In genomic region chr20:51720854-51721253, GRCh38 we compare ENCODE assay signal across 26 cellular contexts. TPM values are rescaled to one million over a fixed set of nuclear protein-coding genes. Genes with fewer than 3 reads are reported as not detected.
DNase-seq lines count a peak whose midpoint lies in the region; ATAC-seq, FAIRE-seq and TF ChIP-seq lines count a peak whose summit lies in the region.
"Had no signal": no experiment of that assay in that cellular context is flagged by ENCODE, and none has a peak within 500 bp of the region (broad histone marks: within the 10 kb centered on the region; RNA-seq: fewer than 3 reads in every experiment).

No MANE protein-coding gene starts in this region.

- TF ChIP-seq RAD21 in HepG2 (CRISPR knock-in tag; IDR thresholded peaks at IDR 0.05), result no peak

- TF ChIP-seq CTCF in HepG2 (CRISPR knock-in tag; IDR thresholded peaks at IDR 0.05) (no peak), right lobe of liver (IDR thresholded peaks at IDR 0.05) (no peak)

- no peaks in the 10 kb centered on the region for H3K79me2 ChIP-seq in HepG2 (ENCODE audit: insufficient read depth, low read length)

- H3K4me3 ChIP-seq in HepG2 (replicated peaks in 1 of 3; ENCODE audit: insufficient read depth in 1 of 3, low read depth in 2 of 3, low read length in 3 of 3) (no peak overlapping the region), right lobe of liver (no peak overlapping the region)
- H3K4me3 ChIP-seq: neural progenitor cell, right atrium auricular region, SJCRH30, smooth muscle cell, stomach had no signal

- POLR2A ChIA-PET in HepG2 (lab: Yijun Ruan, JAX), result no interaction called here

- in situ Hi-C loops in HepG2 (cut with HindIII; ENCODE audit: extremely low pct_ligation_motif_present, low pct_unique_long_range_greater_than_20kb), result no loop called here

- H3K4me2 ChIP-seq in HepG2 (ENCODE audit: low read depth, low read length), result no peak overlapping the region
- H3K4me2 ChIP-seq: neural progenitor cell, smooth muscle cell had no signal

- DNase-seq in HepG2 (ENCODE audit: low spot score), result no peak
- no peak for DNase-seq in right lobe of liver
- DNase-seq in NCI-H2171 treated with DMSO at 0.1 percent for 48 hours (lab: John Stamatoyannopoulos, UW), result peak; percentile 93
- DNase-seq in cerebellum (ENCODE audit: low spot score), result peak; percentile 37
- no peak for DNase-seq in pons (ENCODE audit: low spot score)
- DNase-seq in SKM-1 treated with dmso at 0.1 percent for 144 hours (lab: John Stamatoyannopoulos, UW; ENCODE audit: unreplicated experiment), result no peak
- DNase-seq: activated B cell treated with CpG ODN at 0.5 μM for 24 hours; activated naive CD4-positive, alpha-beta T cell treated with Interleukin-2 at 50 U/mL for 16 hours; activated T-cell treated with anti-CD3 and anti-CD28 coated beads, Interleukin-2, amount 50 U/mL, for 24 hours; central memory CD4-positive, alpha-beta T cell; DMS153; endodermal cell; H7; mesendoderm; NCI-H2029 treated with DMSO at 0.1 percent for 48 hours; NCI-H446 treated with DMSO at 0.1 percent for 48 hours; SJCRH30; stomach; T-cell had no signal

- H3K4me1 ChIP-seq in HepG2 (ENCODE audit: insufficient read depth, low read length), result peaks cover 41% of the 10 kb centered on the region
- no peaks in the 10 kb centered on the region for H3K4me1 ChIP-seq in right lobe of liver
- H3K4me1 ChIP-seq: right atrium auricular region, SJCRH30 had no signal

- TF ChIP-seq EP300 in HepG2 (IDR thresholded peaks at IDR 0.05; ENCODE audit: low read depth in 2 of 2, low read length in 2 of 2) (no peak), HepG2 (CRISPR knock-in tag; IDR thresholded peaks at IDR 0.05; ENCODE audit: borderline replicate concordance) (no peak)

- H4K20me1 ChIP-seq in HepG2 (ENCODE audit: insufficient read depth, low read length), result no peaks in the 10 kb centered on the region

- FAIRE-seq in HepG2 (lab: Jason Lieb, UNC), result no peak
- FAIRE-seq: GM12891 had no signal

- CTCF ChIA-PET in HepG2 (lab: Yijun Ruan, JAX; ENCODE audit: low intra/inter-chr PET ratio, low total read pairs), result no interaction called here

- H3K36me3 ChIP-seq in HepG2 (replicated peaks in 1 of 2; ENCODE audit: control insufficient read depth in 1 of 2, insufficient read depth in 2 of 2, low read length in 2 of 2) (peaks cover 0 to 2% of the 10 kb centered on the region in 2 experiments; a peak in 1 of 5 replicates), right lobe of liver (no peaks in the 10 kb centered on the region)
- H3K36me3 ChIP-seq: neural progenitor cell, right atrium auricular region, SJCRH30 had no signal

- H3K27me3 ChIP-seq in HepG2 (ENCODE audit: control insufficient read depth in 1 of 2, insufficient read depth in 2 of 2, low read length in 2 of 2) (no peaks in the 10 kb centered on the region), right lobe of liver (no peaks in the 10 kb centered on the region)
- H3K27me3 ChIP-seq: neural progenitor cell, right atrium auricular region, stomach had no signal

- ATAC-seq in HepG2 (no peak), right lobe of liver (no peak), HG03196 (IDR thresholded peaks at IDR 0.05; ENCODE audit: unreplicated experiment) (no peak)
- ATAC-seq: T-cell had no signal

- BruUV-seq in HepG2 (replicated peaks; lab: Mats Ljungman, UMichigan), result no TSS peak

- H2AFZ ChIP-seq in HepG2 (ENCODE audit: low read length), result no peak overlapping the region
- H2AFZ ChIP-seq: neural progenitor cell, parathyroid adenoma had no signal

- H3K9ac ChIP-seq in HepG2 (ENCODE audit: insufficient read depth, low read depth, low read length), result no peak overlapping the region
- H3K9ac ChIP-seq: neural progenitor cell, parathyroid adenoma had no signal

- intact Hi-C loops in HepG2 (cut with micrococcal nuclease; ENCODE audit: unreplicated experiment) (no loop called here), right lobe of liver (cut with DNase I) (no loop called here)

- H3K27ac ChIP-seq in HepG2 (ENCODE audit: extremely low read length, insufficient read depth, low read length) (no peak overlapping the region), right lobe of liver (no peak overlapping the region)
- H3K27ac ChIP-seq: HL-60, neural progenitor cell, parathyroid adenoma, right atrium auricular region, SJCRH30, stomach had no signal

- 96% methylated on average over 8 of the region's 8 CpGs for WGBS in HepG2 (ENCODE audit: low lambda C conversion rate)
- 86% methylated on average over 8 of the region's 8 CpGs for WGBS in right lobe of liver (ENCODE audit: insufficient coverage, low coverage, low lambda C conversion rate, missing lambda C conversion rate)

- H3K9me3 ChIP-seq in HepG2 (ENCODE audit: low read length) (no peaks in the 10 kb centered on the region), right lobe of liver (no peaks in the 10 kb centered on the region)
- H3K9me3 ChIP-seq: right atrium auricular region, SJCRH30, stomach had no signal

- no peak for TF ChIP-seq POLR2A in HepG2 (IDR thresholded peaks at IDR 0.05; ENCODE audit: insufficient read depth in 1 of 2, low read depth in 2 of 2, low read length in 2 of 2)
- no peak for TF ChIP-seq POLR2A in right lobe of liver (IDR thresholded peaks at IDR 0.05)

TF ChIP-seq in HepG2, 621 proteins besides CTCF, POLR2A, EP300 and RAD21 (continues in another document):
- no peak for TF ChIP-seq ZNF646 (CRISPR knock-in tag; IDR thresholded peaks at IDR 0.05)

RNA-seq across cellular contexts. Expression of gene ATP9A, which starts 47.3 kb away (rescaled TPM):
- total RNA-seq in HepG2 (2016; rRNA removed; fragmentation: Illumina TruSeq; extraction: Trizol) (11.0 and 11.8 TPM in 2 replicates), right lobe of liver (10 to 100 TPM; 10.5 to 17.4 (median 13.0) TPM), cerebellum (194 TPM)
- total RNA-seq in HepG2 (2016; cell fraction: cytosol; rRNA removed; fragmentation: Illumina TruSeq; extraction: Trizol; ENCODE audit: low read depth), result 2.4 and 3.0 TPM in 2 replicates
- 10.1 and 11.8 TPM in 2 replicates for total RNA-seq in HepG2 (2016; cell fraction: insoluble cytoplasmic fraction; rRNA removed; fragmentation: Illumina TruSeq; extraction: Trizol)
- total RNA-seq in HepG2 (2016; cell fraction: membrane; rRNA removed; fragmentation: Illumina TruSeq; extraction: Trizol), result 5.1 and 5.8 TPM in 2 replicates
- 13.2 and 14.5 TPM in 2 replicates for total RNA-seq in HepG2 (2016; cell fraction: nucleus; rRNA removed; fragmentation: Illumina TruSeq; extraction: Trizol)
- polyA plus RNA-seq in HepG2 (2011; rRNA removed), result 18.5 and 19.2 TPM in 2 replicates
- polyA plus RNA-seq in HepG2 (2011; cell fraction: cytosol; rRNA removed), result 13.2 and 14.1 TPM in 2 replicates
- 31.8 and 35.3 TPM in 2 replicates for polyA plus RNA-seq in HepG2 (2011; cell fraction: nucleus; rRNA removed)
- 23.4 and 25.1 TPM in 2 replicates for polyA plus RNA-seq in HepG2 (2012)
- polyA plus RNA-seq in HepG2 (2016; cell fraction: cytosol; fragmentation: Illumina TruSeq; extraction: Trizol; ENCODE audit: low read depth), result 0.52 and 0.55 TPM in 2 replicates
- 6.8 and 7.8 TPM in 2 replicates for polyA plus RNA-seq in HepG2 (2016; cell fraction: insoluble cytoplasmic fraction; fragmentation: Illumina TruSeq; extraction: Trizol; ENCODE audit: low read depth)
- 2.0 and 2.2 TPM in 2 replicates for polyA plus RNA-seq in HepG2 (2016; cell fraction: membrane; fragmentation: Illumina TruSeq; extraction: Trizol; ENCODE audit: low read depth)
- polyA plus RNA-seq in HepG2 (2016; cell fraction: nucleus; fragmentation: Illumina TruSeq; extraction: Trizol; ENCODE audit: insufficient read depth, low read depth), result 14.8 and 15.7 TPM in 2 replicates
- 30.7 and 75.7 TPM in 2 replicates for polyA minus RNA-seq in HepG2 (2011; rRNA and poly(A)+ RNA removed; ENCODE audit: low replicate concordance)
- polyA minus RNA-seq in HepG2 (2011; cell fraction: cytosol; rRNA and poly(A)+ RNA removed), result 25.1 and 28.6 TPM in 2 replicates
- 37.2 and 39.9 TPM in 2 replicates for polyA minus RNA-seq in HepG2 (2011; cell fraction: nucleus; rRNA and poly(A)+ RNA removed)

Comparison
In these comparisons a context has a peak if more than half of its experiments do, and no peak if none do; other contexts are left out.
1. DNase-seq: peak in NCI-H2171 treated with DMSO at 0.1 percent for 48 hours (single experiment) and cerebellum (single experiment); none in HepG2 (single experiment), right lobe of liver (0 of 3), pons (single experiment) and SKM-1 treated with dmso at 0.1 percent for 144 hours (single experiment).
2. RNA of gene ATP9A, which starts 47.3 kb away (total RNA-seq): 194 TPM in cerebellum (single experiment); 10.5 to 17.4 TPM in right lobe of liver and 2.4 to 14.5 TPM in HepG2; every median in the first group is over 10 times any median in the second.